9 cellular contexts compared by ENCODE assay signal in the genomic region with DNA sequence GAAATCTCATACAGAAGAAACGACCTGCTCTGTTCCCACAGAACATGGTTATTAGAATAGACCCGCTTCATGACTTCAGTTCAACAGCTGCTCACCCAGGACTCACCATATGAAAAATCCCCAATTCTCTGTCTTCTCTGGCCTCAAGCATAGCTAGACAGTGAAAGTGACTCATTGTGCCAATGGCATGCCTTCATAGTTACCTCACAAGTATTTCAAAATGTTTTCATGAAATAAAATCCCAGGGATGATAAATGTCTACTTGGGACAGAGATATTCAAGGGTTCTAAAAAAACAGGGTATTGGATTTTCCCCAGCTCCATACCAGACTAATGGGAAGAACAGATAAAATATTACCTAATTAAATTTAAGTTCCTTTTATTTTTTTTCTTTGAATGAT.
A peak's percentile ranks its signal among the peaks of the same experiment; 100 is the strongest.
DNase-seq lines count a peak whose midpoint lies in the region; ATAC-seq and TF ChIP-seq lines count a peak whose summit lies in the region.
"Had no signal": no experiment of that assay in that cellular context is flagged by ENCODE, and none has a peak within 500 bp of the region (broad histone marks: within the 10 kb centered on the region; RNA-seq: fewer than 3 reads in every experiment).

No MANE protein-coding gene starts in this region.

- no peak for TF ChIP-seq CTCF in left ventricle myocardium inferior (IDR thresholded peaks at IDR 0.05; ENCODE audit: borderline replicate concordance)

- no peaks in the 10 kb centered on the region for H3K27me3 Mint-ChIP-seq in T-helper 2 cell treated with Interferon-gamma antibody and Interleukin-4, amounts not matched to agents 5 μg/mL and 100 μg/mL, for 36 hours (ENCODE audit: low read depth)
- H3K27me3 Mint-ChIP-seq in activated T-helper 17 cell treated with anti-CD3 and anti-CD28 coated beads, Interleukin-2, amount 50 U/mL, for 72 hours: no peaks in the 10 kb centered on the region

- H3K4me1 Mint-ChIP-seq in T-helper 2 cell treated with Interferon-gamma antibody and Interleukin-4, amounts not matched to agents 5 μg/mL and 100 μg/mL, for 36 hours (ENCODE audit: low read depth): peaks cover 42% of the 10 kb centered on the region
- peaks cover 27% of the 10 kb centered on the region for H3K4me1 Mint-ChIP-seq in activated T-helper 17 cell treated with anti-CD3 and anti-CD28 coated beads, Interleukin-2, amount 50 U/mL, for 72 hours

- H3K9me3 ChIP-seq in left ventricle myocardium inferior (replicated peaks): no peaks in the 10 kb centered on the region
- H3K9me3 ChIP-seq in subcutaneous abdominal adipose tissue (ENCODE audit: control insufficient read depth in 5 of 5, low read length in 5 of 5): no peaks in the 10 kb centered on the region
- H3K9me3 ChIP-seq: BLaER1 had no signal

- no peak for TF ChIP-seq POLR2A in erythroblast (IDR thresholded peaks at IDR 0.05; ENCODE audit: low read length)

- no peaks in the 10 kb centered on the region for H3K9me3 Mint-ChIP-seq in T-helper 2 cell treated with Interferon-gamma antibody and Interleukin-4, amounts not matched to agents 5 μg/mL and 100 μg/mL, for 36 hours
- H3K9me3 Mint-ChIP-seq in activated T-helper 17 cell treated with anti-CD3 and anti-CD28 coated beads, Interleukin-2, amount 50 U/mL, for 72 hours: no peaks in the 10 kb centered on the region

- H3K4me3 ChIP-seq in left ventricle myocardium inferior (no peak overlapping the region), subcutaneous abdominal adipose tissue (ENCODE audit: low read depth in 1 of 5, low read length in 5 of 5) (peak overlapping the region in 1 of 5 donors; percentile 29)
- H3K4me3 ChIP-seq: BLaER1 had no signal

- intact Hi-C loops in left ventricle myocardium inferior (cut with micrococcal nuclease) (no loop called here), left colon (cut with DNase I, micrococcal nuclease) (no loop called here)

- peaks cover 20% of the 10 kb centered on the region for H3K4me1 ChIP-seq in left ventricle myocardium inferior
- peaks cover 0 to 50% (median 30%) of the 10 kb centered on the region in 5 donors for H3K4me1 ChIP-seq in subcutaneous abdominal adipose tissue (ENCODE audit: control insufficient read depth in 5 of 5, insufficient read depth in 5 of 5, low read length in 5 of 5)

- H3K27ac ChIP-seq in left ventricle myocardium inferior (replicated peaks) (peak overlapping the region; percentile 28), subcutaneous abdominal adipose tissue (ENCODE audit: low read depth, low read length) (peak overlapping the region; percentile 96)
- H3K27ac ChIP-seq: BLaER1 had no signal

- peak overlapping the region; percentile 13 for H3K4me3 Mint-ChIP-seq in T-helper 2 cell treated with Interferon-gamma antibody and Interleukin-4, amounts not matched to agents 5 μg/mL and 100 μg/mL, for 36 hours
- peak overlapping the region; percentile 63 for H3K4me3 Mint-ChIP-seq in activated T-helper 17 cell treated with anti-CD3 and anti-CD28 coated beads, Interleukin-2, amount 50 U/mL, for 72 hours

- ATAC-seq in activated T-helper 17 cell treated with anti-CD3 and anti-CD28 coated beads, Interleukin-2, amount 50 U/mL, for 72 hours (replicated peaks): peak; percentile 63
- ATAC-seq in left colon (no peak), HG02588 (IDR thresholded peaks at IDR 0.05; ENCODE audit: unreplicated experiment) (no peak)

- H3K27me3 ChIP-seq in left ventricle myocardium inferior (ENCODE audit: low read depth): no peaks in the 10 kb centered on the region
- H3K27me3 ChIP-seq in subcutaneous abdominal adipose tissue (ENCODE audit: control insufficient read depth in 5 of 5, insufficient read depth in 4 of 5, low read length in 5 of 5): no peaks in the 10 kb centered on the region
- H3K27me3 ChIP-seq: BLaER1 had no signal

- DNase-seq in T-helper 2 cell treated with Interferon-gamma antibody and Interleukin-4, amounts not matched to agents 5 μg/mL and 100 μg/mL, for 36 hours (ENCODE audit: low spot score): no peak
- DNase-seq in T-helper 2 cell (no peak), left ventricle myocardium inferior (no peak), left colon (no peak), erythroblast (lab: John Stamatoyannopoulos, UW) (no peak)

- H3K27ac Mint-ChIP-seq in T-helper 2 cell treated with Interferon-gamma antibody and Interleukin-4, amounts not matched to agents 5 μg/mL and 100 μg/mL, for 36 hours: peak overlapping the region; percentile 56
- H3K27ac Mint-ChIP-seq in activated T-helper 17 cell treated with anti-CD3 and anti-CD28 coated beads, Interleukin-2, amount 50 U/mL, for 72 hours: peak overlapping the region; percentile 73

- H3K36me3 ChIP-seq in left ventricle myocardium inferior (peaks cover 10% of the 10 kb centered on the region), subcutaneous abdominal adipose tissue (ENCODE audit: control insufficient read depth in 5 of 5, insufficient read depth in 5 of 5, low read length in 5 of 5) (peaks cover 0 to 13% (median 4%) of the 10 kb centered on the region in 5 donors)

- peaks cover 43% of the 10 kb centered on the region for H3K36me3 Mint-ChIP-seq in T-helper 2 cell treated with Interferon-gamma antibody and Interleukin-4, amounts not matched to agents 5 μg/mL and 100 μg/mL, for 36 hours (ENCODE audit: low read depth)
- H3K36me3 Mint-ChIP-seq in activated T-helper 17 cell treated with anti-CD3 and anti-CD28 coated beads, Interleukin-2, amount 50 U/mL, for 72 hours (ENCODE audit: low read depth): peaks cover 53% of the 10 kb centered on the region

- H3K9ac ChIP-seq in subcutaneous abdominal adipose tissue (ENCODE audit: low read length in 5 of 5): peak overlapping the region in 4 of 5 donors; percentile 17 to 81 (median 40)
- H3K9ac ChIP-seq: BLaER1 had no signal
